In the genomic region with DNA sequence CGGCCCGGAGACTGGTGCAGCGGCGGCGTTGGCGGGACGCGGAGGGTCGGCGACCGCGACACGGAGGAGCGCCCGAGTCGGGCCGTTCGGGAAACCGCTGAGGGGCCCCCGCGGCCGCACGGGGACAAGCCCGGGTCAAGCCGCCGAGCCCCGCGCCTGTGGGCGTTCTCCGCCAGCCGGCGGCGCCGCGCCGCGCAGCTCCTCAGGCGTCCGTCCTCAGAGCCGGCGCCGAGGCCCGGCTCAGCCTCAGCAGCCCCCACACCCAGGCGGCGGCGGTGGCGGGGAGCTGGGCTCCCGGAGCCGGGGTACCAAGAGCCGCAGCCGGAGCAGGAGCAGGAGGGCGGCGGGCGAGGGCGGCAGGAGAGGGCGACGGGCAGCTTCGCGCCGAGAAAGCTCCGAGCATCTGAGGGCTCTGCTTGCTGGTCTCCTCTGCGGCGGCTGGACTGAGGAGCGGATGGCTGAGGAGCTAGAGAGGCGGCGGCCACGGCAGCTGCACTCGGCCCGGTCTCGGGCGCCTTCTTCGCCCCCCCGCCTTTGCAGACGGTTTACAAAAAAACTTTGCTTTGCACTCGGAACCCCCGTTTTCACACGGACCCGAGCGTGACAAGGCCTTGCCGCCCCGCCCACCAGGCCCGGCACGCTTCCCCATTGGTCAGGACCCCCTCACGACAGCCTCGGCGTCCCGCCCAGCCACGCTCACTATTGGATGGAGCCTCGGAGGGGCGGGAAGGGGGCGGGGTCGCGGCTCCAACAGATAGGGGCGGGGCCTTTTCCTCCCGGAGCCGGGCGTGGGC, we compare ENCODE assay signal across 8 cellular contexts. TPM values are rescaled to one million over a fixed set of nuclear protein-coding genes. Genes with fewer than 3 reads are reported as not detected.
DNase-seq lines count a peak whose midpoint lies in the region; TF ChIP-seq lines count a peak whose summit lies in the region.

Gene SLC30A1, minus strand, starts transcription at position 522 of the 794 bp plus-strand sequence. CDS start 549 bp downstream, outside the sequence.

- peak within 1 kb of the TSS; percentile 65 for H3K27ac ChIP-seq in temporal lobe (ENCODE audit: low read depth, low read length)

- H3K4me3 ChIP-seq in HFF-Myc (replicated peaks; ENCODE audit: low read depth, low read length), result peak within 1 kb of the TSS; percentile 75

- DNase-seq in GM03348 (ENCODE audit: low spot score) (peak; percentile 100), HFF-Myc (ENCODE audit: extremely low read depth, low read depth) (peak; percentile 94), NAMALWA (ENCODE audit: low spot score) (peak; percentile 98), SK-N-DZ (ENCODE audit: low spot score) (peak; percentile 94), germinal center (ENCODE audit: low spot score) (peak; percentile 100), occipital lobe (lab: John Stamatoyannopoulos, UW) (peak; percentile 99)
- DNase-seq in activated naive CD4-positive, alpha-beta T cell treated with anti-CD3 and anti-CD28 coated beads, Interleukin-2, amount 10 ng/mL, durations not matched to agents 7 days and 5 days, result peak; percentile 100

- H3K4me1 Mint-ChIP-seq in activated naive CD4-positive, alpha-beta T cell treated with anti-CD3 and anti-CD28 coated beads, Interleukin-2, amount 10 ng/mL, durations not matched to agents 7 days and 5 days, result peaks cover 63% of the 10 kb centered on the region

- peak within 1 kb of the TSS; percentile 93 for H3K4me3 Mint-ChIP-seq in activated naive CD4-positive, alpha-beta T cell treated with anti-CD3 and anti-CD28 coated beads, Interleukin-2, amount 10 ng/mL, durations not matched to agents 7 days and 5 days

- H3K36me3 Mint-ChIP-seq in activated naive CD4-positive, alpha-beta T cell treated with anti-CD3 and anti-CD28 coated beads, Interleukin-2, amount 10 ng/mL, durations not matched to agents 7 days and 5 days, result peaks cover 16% of the 10 kb centered on the region

- CTCF ChIA-PET in activated naive CD4-positive, alpha-beta T cell treated with anti-CD3 and anti-CD28 coated beads, Interleukin-2, amount 10 ng/mL, durations not matched to agents 7 days and 5 days (lab: Charles Lee), result interaction anchor here (0.6 to 2.1 kb wide), 9 partner anchors 33 to 854 kb away, joined by 3 to 7 read pairs (median 3); no protein-coding TSS in a partner anchor

- TF ChIP-seq CTCF in HFF-Myc (IDR thresholded peaks at IDR 0.05; ENCODE audit: low read depth, low read length, missing control alignments), result no peak

- peaks cover 5% of the 10 kb centered on the region for H3K27me3 Mint-ChIP-seq in activated naive CD4-positive, alpha-beta T cell treated with anti-CD3 and anti-CD28 coated beads, Interleukin-2, amount 10 ng/mL, durations not matched to agents 7 days and 5 days

- peak within 1 kb of the TSS; percentile 89 for H3K27ac Mint-ChIP-seq in activated naive CD4-positive, alpha-beta T cell treated with anti-CD3 and anti-CD28 coated beads, Interleukin-2, amount 10 ng/mL, durations not matched to agents 7 days and 5 days

- no peaks in the 10 kb centered on the region for H3K9me3 Mint-ChIP-seq in activated naive CD4-positive, alpha-beta T cell treated with anti-CD3 and anti-CD28 coated beads, Interleukin-2, amount 10 ng/mL, durations not matched to agents 7 days and 5 days

RNA-seq across cellular contexts. Expression of gene SLC30A1, which starts in this region (rescaled TPM):
- 2.3 and 2.4 TPM in 2 replicates for polyA plus RNA-seq in SK-N-DZ (2014; cell fraction: cytosol; rRNA removed)
- 1.5 and 1.6 TPM in 2 replicates for polyA plus RNA-seq in SK-N-DZ (2014; cell fraction: nucleus; rRNA removed)
- total RNA-seq in occipital lobe, result 21.8 TPM
- 21.6 TPM for total RNA-seq in temporal lobe

Comparison
In these comparisons a context has a peak if more than half of its experiments do, and no peak if none do; other contexts are left out.
1. Peak in every context shown above with its lines: DNase-seq, H3K4me3 ChIP-seq and H3K27ac ChIP-seq.